16 cellular contexts compared by ENCODE assay signal in genomic region chr11:6251990-6252473, GRCh38. TPM values are rescaled to one million over a fixed set of nuclear protein-coding genes. Genes with fewer than 3 reads are reported as not detected.
DNase-seq lines count a peak whose midpoint lies in the region; ATAC-seq and TF ChIP-seq lines count a peak whose summit lies in the region.
"Had no signal": no experiment of that assay in that cellular context is flagged by ENCODE, and none has a peak within 500 bp of the region (broad histone marks: within the 10 kb centered on the region; RNA-seq: fewer than 3 reads in every experiment).

No MANE protein-coding gene starts in this region.

- peaks cover 12% of the 10 kb centered on the region for H3F3A ChIP-seq in smooth muscle cell (ENCODE audit: low read depth)

- H3K27me3 Mint-ChIP-seq in T-helper 2 cell treated with Interferon-gamma antibody and Interleukin-4, amounts not matched to agents 5 μg/mL and 100 μg/mL, for 36 hours (ENCODE audit: low read depth), result peaks cover 12% of the 10 kb centered on the region

- H3K36me3 ChIP-seq in lower lobe of right lung (no peaks in the 10 kb centered on the region), smooth muscle cell (ENCODE audit: low read depth) (no peaks in the 10 kb centered on the region)

- no peak for TF ChIP-seq CTCF in lower lobe of right lung (IDR thresholded peaks at IDR 0.05)
- no peak for TF ChIP-seq CTCF in smooth muscle cell (IDR thresholded peaks at IDR 0.05; ENCODE audit: borderline replicate concordance, insufficient read depth, poor library complexity, severe bottlenecking)

- peaks cover 13% of the 10 kb centered on the region for H3K27me3 ChIP-seq in lower lobe of right lung (ENCODE audit: low read depth)
- H3K27me3 ChIP-seq in smooth muscle cell (ENCODE audit: low read depth), result no peaks in the 10 kb centered on the region

- no peak overlapping the region for H3K27ac ChIP-seq in lower lobe of right lung
- H3K27ac ChIP-seq in smooth muscle cell (ENCODE audit: low read depth), result peak overlapping the region; percentile 83
- H3K27ac ChIP-seq: A549 had no signal

- WGBS in smooth muscle cell (ENCODE audit: low lambda C conversion rate), result 58% methylated on average over 6 of the region's 6 CpGs

- no peaks in the 10 kb centered on the region for H3K9me3 ChIP-seq in lower lobe of right lung
- no peaks in the 10 kb centered on the region for H3K9me3 ChIP-seq in smooth muscle cell (replicated peaks; ENCODE audit: low read depth)
- H3K9me3 ChIP-seq: A549 had no signal

- no peaks in the 10 kb centered on the region for H3K36me3 Mint-ChIP-seq in T-helper 2 cell treated with Interferon-gamma antibody and Interleukin-4, amounts not matched to agents 5 μg/mL and 100 μg/mL, for 36 hours (ENCODE audit: low read depth)
- H3K36me3 Mint-ChIP-seq: activated naive CD8-positive, alpha-beta T cell treated with anti-CD3 and anti-CD28 coated beads, Interleukin-2, amount 10 ng/mL, durations not matched to agents 7 days and 5 days; naive B cell; type B pancreatic cell had no signal

- no peak overlapping the region for H3K27ac Mint-ChIP-seq in T-helper 2 cell treated with Interferon-gamma antibody and Interleukin-4, amounts not matched to agents 5 μg/mL and 100 μg/mL, for 36 hours
- H3K27ac Mint-ChIP-seq: activated naive CD8-positive, alpha-beta T cell treated with anti-CD3 and anti-CD28 coated beads, Interleukin-2, amount 10 ng/mL, durations not matched to agents 7 days and 5 days; type B pancreatic cell had no signal

- no peak overlapping the region for H3K4me3 Mint-ChIP-seq in T-helper 2 cell treated with Interferon-gamma antibody and Interleukin-4, amounts not matched to agents 5 μg/mL and 100 μg/mL, for 36 hours
- H3K4me3 Mint-ChIP-seq: activated naive CD8-positive, alpha-beta T cell treated with anti-CD3 and anti-CD28 coated beads, Interleukin-2, amount 10 ng/mL, durations not matched to agents 7 days and 5 days; naive B cell; type B pancreatic cell had no signal

- ATAC-seq in lower lobe of right lung, result peak; percentile 48 to 61

- H3K4me3 ChIP-seq in lower lobe of right lung (no peak overlapping the region), smooth muscle cell (no peak overlapping the region)
- H3K4me3 ChIP-seq: A549 had no signal

- no peaks in the 10 kb centered on the region for H3K79me2 ChIP-seq in smooth muscle cell (ENCODE audit: low read depth)

- no peaks in the 10 kb centered on the region for H3K9me3 Mint-ChIP-seq in T-helper 2 cell treated with Interferon-gamma antibody and Interleukin-4, amounts not matched to agents 5 μg/mL and 100 μg/mL, for 36 hours
- H3K9me3 Mint-ChIP-seq: activated naive CD8-positive, alpha-beta T cell treated with anti-CD3 and anti-CD28 coated beads, Interleukin-2, amount 10 ng/mL, durations not matched to agents 7 days and 5 days; type B pancreatic cell had no signal

- H3K4me1 ChIP-seq in lower lobe of right lung (peaks cover 7% of the 10 kb centered on the region), smooth muscle cell (ENCODE audit: low read depth) (peaks cover 9% of the 10 kb centered on the region)

- H3K4me1 Mint-ChIP-seq in T-helper 2 cell treated with Interferon-gamma antibody and Interleukin-4, amounts not matched to agents 5 μg/mL and 100 μg/mL, for 36 hours (ENCODE audit: low read depth), result no peaks in the 10 kb centered on the region
- H3K4me1 Mint-ChIP-seq: activated naive CD8-positive, alpha-beta T cell treated with anti-CD3 and anti-CD28 coated beads, Interleukin-2, amount 10 ng/mL, durations not matched to agents 7 days and 5 days; naive B cell had no signal

- H3K4me2 ChIP-seq in smooth muscle cell, result peak overlapping the region; percentile 12
- H3K4me2 ChIP-seq: A549 had no signal

- intact Hi-C loops in lower lobe of right lung (cut with DNase I), result no loop called here

- peak; percentile 6 for DNase-seq in NCI-H2196 (lab: John Stamatoyannopoulos, UW; ENCODE audit: unreplicated experiment)
- DNase-seq in NCI-H2196 treated with DMSO at 0.1 percent for 48 hours (lab: John Stamatoyannopoulos, UW; ENCODE audit: unreplicated experiment), result no peak
- DNase-seq in cerebellum (ENCODE audit: low spot score), result peak; percentile 56
- no peak for DNase-seq in lower lobe of right lung
- DNase-seq in smooth muscle cell (lab: John Stamatoyannopoulos, UW; ENCODE audit: unreplicated experiment), result no peak
- no peak for DNase-seq in NCI-H748 treated with DMSO at 0.1 percent for 48 hours (lab: John Stamatoyannopoulos, UW)
- no peak for DNase-seq in T-helper 2 cell treated with Interferon-gamma antibody and Interleukin-4, amounts not matched to agents 5 μg/mL and 100 μg/mL, for 36 hours (ENCODE audit: low spot score)
- no peak for DNase-seq in activated naive CD4-positive, alpha-beta T cell treated with Interleukin-2 at 50 U/mL for 16 hours
- DNase-seq: activated CD8-positive, alpha-beta memory T cell treated with anti-CD3 and anti-CD28 coated beads, Interleukin-2, amount 50 U/mL, for 4 hours; activated naive CD8-positive, alpha-beta T cell treated with anti-CD3 and anti-CD28 coated beads, Interleukin-2, amount 10 ng/mL, durations not matched to agents 7 days and 5 days; DMS 273 treated with DMSO at 0.1 percent for 48 hours; effector CD4-positive, alpha-beta T cell; naive B cell; NCI-H226 had no signal

- H2AFZ ChIP-seq in smooth muscle cell (ENCODE audit: low read depth), result peak overlapping the region; percentile 57

- H3K9ac ChIP-seq in smooth muscle cell (ENCODE audit: low read depth), result peak overlapping the region; percentile 12

- H4K20me1 ChIP-seq in smooth muscle cell (ENCODE audit: low read depth), result no peaks in the 10 kb centered on the region

RNA-seq across cellular contexts. Expression of gene CCKBR, which starts 7.6 kb away (rescaled TPM):
- total RNA-seq in cerebellum, result 1.7 TPM
- total RNA-seq in lower lobe of right lung, result not detected
- total RNA-seq in smooth muscle cell, result 0.09 and 0.27 TPM in 2 replicates
- 0.26 and 0.69 TPM in 2 replicates for polyA plus RNA-seq in smooth muscle cell
- total RNA-seq: activated naive CD8-positive, alpha-beta T cell treated with anti-CD3 and anti-CD28 coated beads, Interleukin-2, amount 10 ng/mL, durations not matched to agents 7 days and 5 days had no signal
- polyA plus RNA-seq: A549 had no signal

RNA-seq across cellular contexts. Expression of gene CNGA4, which starts 13.1 kb away (rescaled TPM):
- 0.36 TPM for total RNA-seq in cerebellum
- 3.8 TPM for total RNA-seq in lower lobe of right lung
- total RNA-seq in smooth muscle cell, result 0.58 TPM in 1 of 2 replicates, not detected in the other
- not detected in 2 replicates for polyA plus RNA-seq in smooth muscle cell

RNA-seq across cellular contexts. Expression of gene FHIP1B, which starts 17.6 kb away (rescaled TPM):
- total RNA-seq in cerebellum (25.5 TPM), lower lobe of right lung (37.1 TPM), smooth muscle cell (16.2 and 17.9 TPM in 2 replicates)
- 16.2 and 22.1 TPM in 2 replicates for polyA plus RNA-seq in smooth muscle cell

RNA-seq across cellular contexts. Expression of gene C11orf42, which starts 46.7 kb away (rescaled TPM):
- total RNA-seq in cerebellum, result not detected
- total RNA-seq in lower lobe of right lung, result not detected
- total RNA-seq in smooth muscle cell, result not detected in 2 replicates
- 0.41 TPM in 1 of 2 replicates, not detected in the other for polyA plus RNA-seq in smooth muscle cell
- total RNA-seq: activated naive CD8-positive, alpha-beta T cell treated with anti-CD3 and anti-CD28 coated beads, Interleukin-2, amount 10 ng/mL, durations not matched to agents 7 days and 5 days had no signal
- polyA plus RNA-seq: A549 had no signal

RNA-seq across cellular contexts. Expression of gene OR52W1, which starts 53.0 kb away (rescaled TPM):
- total RNA-seq in cerebellum (not detected), lower lobe of right lung (not detected), smooth muscle cell (not detected in 2 replicates)
- polyA plus RNA-seq in smooth muscle cell, result not detected in 2 replicates
- total RNA-seq: activated naive CD8-positive, alpha-beta T cell treated with anti-CD3 and anti-CD28 coated beads, Interleukin-2, amount 10 ng/mL, durations not matched to agents 7 days and 5 days had no signal
- polyA plus RNA-seq: A549 had no signal

Comparison
In these comparisons a context has a peak if more than half of its experiments do, and no peak if none do; other contexts are left out.
1. DNase-seq: peak in NCI-H2196 (single experiment) and cerebellum (single experiment); none in NCI-H2196 treated with DMSO at 0.1 percent for 48 hours (single experiment), lower lobe of right lung (single experiment), smooth muscle cell (single experiment), NCI-H748 treated with DMSO at 0.1 percent for 48 hours (single experiment), T-helper 2 cell treated with Interferon-gamma antibody and Interleukin-4, amounts not matched to agents 5 μg/mL and 100 μg/mL, for 36 hours (single experiment) and activated naive CD4-positive, alpha-beta T cell treated with Interleukin-2 at 50 U/mL for 16 hours (single experiment).